Comparison of ENCODE assay signal across 6 cellular contexts in the genomic region with DNA sequence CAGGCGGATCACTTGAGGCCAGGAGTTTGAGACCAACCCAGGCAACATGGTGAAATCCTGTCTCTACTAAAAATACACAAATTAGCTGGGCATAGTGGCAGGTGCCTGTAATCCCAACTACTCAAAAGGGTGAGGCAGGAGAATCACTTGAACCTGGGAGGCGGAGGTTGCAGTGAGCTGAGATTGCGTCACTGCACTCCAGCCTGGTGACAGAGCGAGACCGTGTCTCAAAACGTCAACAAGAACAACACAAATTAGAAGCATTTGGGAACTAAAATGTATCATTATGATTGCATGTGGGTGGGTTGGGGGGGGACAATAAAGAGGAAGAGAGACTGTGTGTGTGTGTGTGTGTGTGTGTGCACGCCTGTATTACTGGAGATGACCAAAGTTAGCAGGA. TPM values are rescaled to one million over a fixed set of nuclear protein-coding genes. Genes with fewer than 3 reads are reported as not detected.
DNase-seq lines count a peak whose midpoint lies in the region; ATAC-seq, FAIRE-seq and TF ChIP-seq lines count a peak whose summit lies in the region.
"Not testable (repeated sequence)": the region's sequence is repeated elsewhere in the genome, so short reads cannot be mapped to it uniquely, and the experiment has no call there.
"Had no signal": no experiment of that assay in that cellular context is flagged by ENCODE, and none has a peak within 500 bp of the region (broad histone marks: within the 10 kb centered on the region; RNA-seq: fewer than 3 reads in every experiment).

No MANE protein-coding gene starts in this region.

- in situ Hi-C loops in HepG2 (cut with HindIII; ENCODE audit: extremely low pct_ligation_motif_present, low pct_unique_long_range_greater_than_20kb): not testable (repeated sequence)

- not testable (repeated sequence) for H3K9me3 ChIP-seq in HepG2 (ENCODE audit: low read length); lung (ENCODE audit: control insufficient read depth in 2 of 2, insufficient read depth in 1 of 2, low read length in 1 of 2); thyroid gland

- not testable (repeated sequence) for BruUV-seq in HepG2 (replicated peaks; lab: Mats Ljungman, UMichigan)

- TF ChIP-seq EP300 in HepG2 (IDR thresholded peaks at IDR 0.05; ENCODE audit: low read depth in 2 of 2, low read length in 2 of 2); HepG2 (CRISPR knock-in tag; IDR thresholded peaks at IDR 0.05; ENCODE audit: borderline replicate concordance): not testable (repeated sequence)

- POLR2A ChIA-PET in HepG2 (lab: Yijun Ruan, JAX): not testable (repeated sequence)

- ATAC-seq in HepG2: not testable (repeated sequence)
- peak; percentile 25 for ATAC-seq in lung (ENCODE audit: insufficient read depth, low FRiP score)

- not testable (repeated sequence) for H3K9ac ChIP-seq in HepG2 (ENCODE audit: insufficient read depth, low read depth, low read length)

- not testable (repeated sequence) for TF ChIP-seq POLR2A in HepG2 (IDR thresholded peaks at IDR 0.05; ENCODE audit: insufficient read depth in 1 of 2, low read depth in 2 of 2, low read length in 2 of 2); thyroid gland (IDR thresholded peaks at IDR 0.05)

- CTCF ChIA-PET in HepG2 (lab: Yijun Ruan, JAX; ENCODE audit: low intra/inter-chr PET ratio, low total read pairs): not testable (repeated sequence)

- H3K4me1 ChIP-seq in HepG2 (ENCODE audit: insufficient read depth, low read length); lung (ENCODE audit: control insufficient read depth in 2 of 2, insufficient read depth in 2 of 2, low read length in 2 of 2); thyroid gland: not testable (repeated sequence)

- not testable (repeated sequence) for H2AFZ ChIP-seq in HepG2 (ENCODE audit: low read length)

- not testable (repeated sequence) for FAIRE-seq in HepG2 (lab: Jason Lieb, UNC)

- DNase-seq in activated effector memory CD4-positive, alpha-beta T cell treated with anti-CD3 and anti-CD28 coated beads, Interleukin-2, amount 50 U/mL, for 16 hours: peak; percentile 21
- peak; percentile 41 for DNase-seq in cardiac septum (ENCODE audit: low spot score)
- DNase-seq in HepG2 (ENCODE audit: low spot score): not testable (repeated sequence)
- DNase-seq in lung (ENCODE audit: low spot score): peak; percentile 67
- DNase-seq in thyroid gland: peak; percentile 38 to 53

- H3K4me2 ChIP-seq in HepG2 (ENCODE audit: low read depth, low read length): not testable (repeated sequence)

- not testable (repeated sequence) for TF ChIP-seq RAD21 in HepG2 (CRISPR knock-in tag; IDR thresholded peaks at IDR 0.05)

- not testable (repeated sequence) for TF ChIP-seq CTCF in HepG2 (CRISPR knock-in tag; IDR thresholded peaks at IDR 0.05); lung (IDR thresholded peaks at IDR 0.05; ENCODE audit: control extremely low read depth, extremely low read depth); thyroid gland (IDR thresholded peaks at IDR 0.05)

- intact Hi-C loops in cardiac septum (cut with DNase I); HepG2 (cut with micrococcal nuclease; ENCODE audit: unreplicated experiment); thyroid gland (cut with DNase I): not testable (repeated sequence)

- H3K36me3 ChIP-seq in HepG2 (replicated peaks in 1 of 2; ENCODE audit: control insufficient read depth in 1 of 2, insufficient read depth in 2 of 2, low read length in 2 of 2); lung (ENCODE audit: control insufficient read depth in 2 of 2, insufficient read depth in 2 of 2, low read length in 2 of 2): not testable (repeated sequence)
- peaks cover 5 to 25% of the 10 kb centered on the region in 2 donors for H3K36me3 ChIP-seq in thyroid gland

- not testable (repeated sequence) for H3K79me2 ChIP-seq in HepG2 (ENCODE audit: insufficient read depth, low read length)

- not testable (repeated sequence) for H3K27ac ChIP-seq in HepG2 (ENCODE audit: extremely low read length, insufficient read depth, low read length); lung (ENCODE audit: low read depth in 1 of 2, low read length in 1 of 2); thyroid gland

- not testable (repeated sequence) for H4K20me1 ChIP-seq in HepG2 (ENCODE audit: insufficient read depth, low read length)

- WGBS in HepG2 (ENCODE audit: low lambda C conversion rate): 32% methylated on average over 7 of the region's 7 CpGs
- 49 to 55% methylated on average over 7 of the region's 7 CpGs for WGBS in lung, 2 donors
- 52 to 65% methylated on average over 7 of the region's 7 CpGs for WGBS in thyroid gland, 2 donors

- not testable (repeated sequence) for H3K4me3 ChIP-seq in HepG2 (replicated peaks in 1 of 3; ENCODE audit: insufficient read depth in 1 of 3, low read depth in 2 of 3, low read length in 3 of 3); lung; thyroid gland (replicated peaks in 1 of 3)

- not testable (repeated sequence) for H3K27me3 ChIP-seq in HepG2 (ENCODE audit: control insufficient read depth in 1 of 2, insufficient read depth in 2 of 2, low read length in 2 of 2); lung (ENCODE audit: control insufficient read depth, insufficient read depth); thyroid gland

TF ChIP-seq in HepG2, 621 proteins besides CTCF, POLR2A, EP300 and RAD21:
- TF ChIP-seq CEBPG (CRISPR knock-in tag; IDR thresholded peaks at IDR 0.05) (peak; percentile 63), CEBPB (IDR thresholded peaks at IDR 0.05; ENCODE audit: borderline replicate concordance, low read depth, low read length) (peak; percentile 67; the same call in 1 of the 2 replicates), ATF7 (IDR thresholded peaks at IDR 0.05) (peak; percentile 29; the same call in 1 of the 2 replicates)
- TF ChIP-seq ATF7 (CRISPR knock-in tag; IDR thresholded peaks at IDR 0.05): not testable (repeated sequence)

RNA-seq across cellular contexts. Expression of gene MUC20, which starts 17.0 kb away (rescaled TPM):
- total RNA-seq in cardiac septum (6.5 TPM), HepG2 (2016; rRNA removed; fragmentation: Illumina TruSeq; extraction: Trizol) (0.24 TPM in 1 of 2 replicates, not detected in the other), lung (10 to 100 TPM; 15.7 to 20.7 TPM), thyroid gland (10 to 100 TPM in 3 of 4 donors, 1 to 10 TPM in 1; 3.9 to 18.4 (median 13.9) TPM)
- not detected in 2 replicates for total RNA-seq in HepG2 (2016; cell fraction: cytosol; rRNA removed; fragmentation: Illumina TruSeq; extraction: Trizol; ENCODE audit: low read depth)
- total RNA-seq in HepG2 (2016; cell fraction: insoluble cytoplasmic fraction; rRNA removed; fragmentation: Illumina TruSeq; extraction: Trizol): 0.09 TPM in 1 of 2 replicates, not detected in the other
- not detected in 2 replicates for total RNA-seq in HepG2 (2016; cell fraction: membrane; rRNA removed; fragmentation: Illumina TruSeq; extraction: Trizol)
- total RNA-seq in HepG2 (2016; cell fraction: nucleus; rRNA removed; fragmentation: Illumina TruSeq; extraction: Trizol): 0.34 TPM in 1 of 2 replicates, not detected in the other
- polyA plus RNA-seq in HepG2 (2011; rRNA removed) (0.83 and 1.2 TPM in 2 replicates), lung (10 to 100 TPM; 11.0 to 23.9 TPM)
- 0.35 and 0.39 TPM in 2 replicates for polyA plus RNA-seq in HepG2 (2011; cell fraction: cytosol; rRNA removed)
- 4.6 and 6.0 TPM in 2 replicates for polyA plus RNA-seq in HepG2 (2011; cell fraction: nucleus; rRNA removed)
- 1.5 and 1.9 TPM in 2 replicates for polyA plus RNA-seq in HepG2 (2012)
- 0.11 TPM in 1 of 2 replicates, not detected in the other for polyA plus RNA-seq in HepG2 (2016; cell fraction: cytosol; fragmentation: Illumina TruSeq; extraction: Trizol; ENCODE audit: low read depth)
- 0.23 TPM in 1 of 2 replicates, not detected in the other for polyA plus RNA-seq in HepG2 (2016; cell fraction: insoluble cytoplasmic fraction; fragmentation: Illumina TruSeq; extraction: Trizol; ENCODE audit: low read depth)
- polyA plus RNA-seq in HepG2 (2016; cell fraction: membrane; fragmentation: Illumina TruSeq; extraction: Trizol; ENCODE audit: low read depth): 0.16 and 0.24 TPM in 2 replicates
- polyA plus RNA-seq in HepG2 (2016; cell fraction: nucleus; fragmentation: Illumina TruSeq; extraction: Trizol; ENCODE audit: insufficient read depth, low read depth): 0.79 and 1.7 TPM in 2 replicates
- 0.23 and 0.48 TPM in 2 replicates for polyA minus RNA-seq in HepG2 (2011; rRNA and poly(A)+ RNA removed; ENCODE audit: low replicate concordance)
- not detected in 2 replicates for polyA minus RNA-seq in HepG2 (2011; cell fraction: cytosol; rRNA and poly(A)+ RNA removed)
- 1.2 TPM in 1 of 2 replicates, not detected in the other for polyA minus RNA-seq in HepG2 (2011; cell fraction: nucleus; rRNA and poly(A)+ RNA removed)
- total RNA-seq: GM23248 had no signal
- polyA plus RNA-seq: GM23248 had no signal
